In genomic region chr14:56742391-56742790, GRCh38 we compare ENCODE assay signal across 18 cellular contexts.
DNase-seq lines count a peak whose midpoint lies in the region; FAIRE-seq and TF ChIP-seq lines count a peak whose summit lies in the region.
"Had no signal": no experiment of that assay in that cellular context is flagged by ENCODE, and none has a peak within 500 bp of the region (broad histone marks: within the 10 kb centered on the region; RNA-seq: fewer than 3 reads in every experiment).

No MANE protein-coding gene starts in this region.

- peak overlapping the region; percentile 1 for H3K4me3 Mint-ChIP-seq in glutamatergic neuron (ENCODE audit: unreplicated experiment)
- H3K4me3 Mint-ChIP-seq: CD4-positive, alpha-beta memory T cell; GM23338; H9 had no signal

- no peak for TF ChIP-seq CTCF in glutamatergic neuron (IDR thresholded peaks at IDR 0.05; ENCODE audit: partially characterized antibody, unreplicated experiment)

- no peaks in the 10 kb centered on the region for H3K36me3 Mint-ChIP-seq in glutamatergic neuron (ENCODE audit: unreplicated experiment)
- H3K36me3 Mint-ChIP-seq: CD4-positive, alpha-beta memory T cell had no signal

- FAIRE-seq in HTR-8/SVneo (lab: Jason Lieb, UNC), result peak; percentile 92
- FAIRE-seq: GM12878, GM19239 had no signal

- H3K27ac Mint-ChIP-seq in glutamatergic neuron (ENCODE audit: unreplicated experiment), result peak overlapping the region; percentile 34
- H3K27ac Mint-ChIP-seq: GM23338, H9 had no signal

- H3K27me3 Mint-ChIP-seq in glutamatergic neuron (ENCODE audit: unreplicated experiment), result peaks cover 2% of the 10 kb centered on the region

- H3K9me3 Mint-ChIP-seq in glutamatergic neuron (ENCODE audit: unreplicated experiment), result no peaks in the 10 kb centered on the region
- H3K9me3 Mint-ChIP-seq: CD4-positive, alpha-beta memory T cell; GM23338; H9 had no signal

- DNase-seq in HTR-8/SVneo (ENCODE audit: insufficient read length, low spot score) (no peak), NCI-H82 (lab: John Stamatoyannopoulos, UW) (peak; percentile 100), glutamatergic neuron (no peak), NOMO-1 (lab: John Stamatoyannopoulos, UW; ENCODE audit: unreplicated experiment in 2 of 2) (no peak)
- DNase-seq in central memory CD4-positive, alpha-beta T cell, result no peak
- no peak for DNase-seq in activated T-cell treated with anti-CD3 and anti-CD28 coated beads, Interleukin-2, amount 50 U/mL, for 1 hour
- DNase-seq: C1 segment of cervical spinal cord; Calu3; CD4-positive, alpha-beta memory T cell; COR-L47; DMS 273 treated with DMSO at 0.1 percent for 48 hours; DMS79; EL; GDM1; H9 had no signal

- peaks cover 20% of the 10 kb centered on the region for H3K4me1 Mint-ChIP-seq in glutamatergic neuron (ENCODE audit: low read depth, unreplicated experiment)
- H3K4me1 Mint-ChIP-seq: CD4-positive, alpha-beta memory T cell had no signal
